Comparison of ENCODE assay signal across 1 cellular context in genomic region chr5:58407042-58407709, GRCh38.
TF ChIP-seq lines count a peak whose summit lies in the region.

No MANE protein-coding gene starts in this region.

TF ChIP-seq in IMR-90, 13 proteins besides CTCF, POLR2A, EP300 and RAD21:
- TF ChIP-seq NFE2L2 (IDR thresholded peaks at IDR 0.05; ENCODE audit: low read depth, low read length) (peak; percentile 52; the same call in 1 of the 2 replicates), MXI1 (IDR thresholded peaks at IDR 0.05; ENCODE audit: borderline replicate concordance, low read depth, low read length) (no peak), FOS (IDR thresholded peaks at IDR 0.05; ENCODE audit: low read depth, low read length) (peak; percentile 66; the same call in 1 of the 2 replicates), CHD1 (IDR thresholded peaks at IDR 0.05; ENCODE audit: low read depth, low read length) (no peak), RFX5 (IDR thresholded peaks at IDR 0.05; ENCODE audit: low read depth, low read length) (no peak), MAZ (IDR thresholded peaks at IDR 0.05; ENCODE audit: borderline replicate concordance, low read depth, low read length) (no peak), MAFK (IDR thresholded peaks at IDR 0.05; ENCODE audit: low read depth, low read length) (peak; percentile 50; the same call in 1 of the 2 replicates), RCOR1 (IDR thresholded peaks at IDR 0.05; ENCODE audit: insufficient replicate concordance, low read length) (no peak), CEBPB (IDR thresholded peaks at IDR 0.05; ENCODE audit: low read depth, low read length) (peak; percentile 72), BHLHE40 (IDR thresholded peaks at IDR 0.05; ENCODE audit: low read depth, low read length) (no peak), SMC3 (IDR thresholded peaks at IDR 0.05; ENCODE audit: low read depth, low read length) (no peak)
- TF ChIP-seq, protein P1, sequence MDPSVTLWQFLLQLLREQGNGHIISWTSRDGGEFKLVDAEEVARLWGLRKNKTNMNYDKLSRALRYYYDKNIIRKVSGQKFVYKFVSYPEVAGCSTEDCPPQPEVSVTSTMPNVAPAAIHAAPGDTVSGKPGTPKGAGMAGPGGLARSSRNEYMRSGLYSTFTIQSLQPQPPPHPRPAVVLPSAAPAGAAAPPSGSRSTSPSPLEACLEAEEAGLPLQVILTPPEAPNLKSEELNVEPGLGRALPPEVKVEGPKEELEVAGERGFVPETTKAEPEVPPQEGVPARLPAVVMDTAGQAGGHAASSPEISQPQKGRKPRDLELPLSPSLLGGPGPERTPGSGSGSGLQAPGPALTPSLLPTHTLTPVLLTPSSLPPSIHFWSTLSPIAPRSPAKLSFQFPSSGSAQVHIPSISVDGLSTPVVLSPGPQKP (IDR thresholded peaks at IDR 0.05; ENCODE audit: borderline replicate concordance, low read depth, low read length): no peak
- TF ChIP-seq, protein P2, sequence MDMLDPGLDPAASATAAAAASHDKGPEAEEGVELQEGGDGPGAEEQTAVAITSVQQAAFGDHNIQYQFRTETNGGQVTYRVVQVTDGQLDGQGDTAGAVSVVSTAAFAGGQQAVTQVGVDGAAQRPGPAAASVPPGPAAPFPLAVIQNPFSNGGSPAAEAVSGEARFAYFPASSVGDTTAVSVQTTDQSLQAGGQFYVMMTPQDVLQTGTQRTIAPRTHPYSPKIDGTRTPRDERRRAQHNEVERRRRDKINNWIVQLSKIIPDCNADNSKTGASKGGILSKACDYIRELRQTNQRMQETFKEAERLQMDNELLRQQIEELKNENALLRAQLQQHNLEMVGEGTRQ (IDR thresholded peaks at IDR 0.05; ENCODE audit: low read depth, low read length): no peak
